In the genomic region with DNA sequence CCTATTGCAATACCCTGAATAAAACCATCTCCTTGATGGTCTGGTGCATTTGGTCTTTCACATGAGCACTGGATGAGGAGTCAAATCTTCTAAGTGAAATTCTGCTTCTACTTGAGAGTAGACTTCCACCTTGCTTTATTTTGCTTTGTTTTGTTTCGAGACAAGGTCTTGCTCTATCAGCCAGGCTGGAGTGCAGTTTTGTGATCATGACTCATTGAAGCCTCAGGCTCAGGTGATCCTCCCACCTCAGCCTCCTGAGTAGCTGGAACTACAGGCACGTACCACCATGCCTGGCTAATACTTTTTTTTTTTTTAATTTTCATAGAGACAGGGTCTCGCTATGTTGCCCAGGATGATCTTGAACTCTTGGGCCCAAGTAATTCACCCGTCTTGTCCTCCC, we compare ENCODE assay signal across 23 cellular contexts.
"Had no signal": no experiment of that assay in that cellular context is flagged by ENCODE, and none has a peak within 500 bp of the region (broad histone marks: within the 10 kb centered on the region; RNA-seq: fewer than 3 reads in every experiment).

No MANE protein-coding gene starts in this region.

- H3K27me3 ChIP-seq: pancreas, tibial artery had no signal

- ATAC-seq: activated CD8-positive, alpha-beta T cell treated with anti-CD3 and anti-CD28 coated beads, Interleukin-2, amount 10 ng/mL, durations not matched to agents 7 days and 5 days; psoas muscle; right cardiac atrium had no signal

- H3K9me3 ChIP-seq: left ventricle myocardium inferior, pancreas, psoas muscle, tibial artery had no signal

- H3K4me1 Mint-ChIP-seq: activated naive CD4-positive, alpha-beta T cell treated with anti-CD3 and anti-CD28 coated beads, Interleukin-2, amount 50 U/mL, for 24 hours; brain had no signal

- H3K27ac ChIP-seq: left ventricle myocardium inferior, psoas muscle, tibial artery, WERI-Rb-1 had no signal

- H3K4me1 ChIP-seq: left ventricle myocardium inferior, psoas muscle had no signal

- DNase-seq: activated CD4-positive, alpha-beta T cell treated with anti-CD3 and anti-CD28 coated beads, Interleukin-2, amount 10 ng/mL, durations not matched to agents 7 days and 5 days; activated CD4-positive, CD25-positive, alpha-beta regulatory T cell treated with anti-CD3 and anti-CD28 coated beads, Interleukin-2, amount 50 U/mL, for 72 hours; activated CD8-positive, alpha-beta T cell treated with anti-CD3 and anti-CD28 coated beads, Interleukin-2, amount 10 ng/mL, durations not matched to agents 7 days and 5 days; activated gamma-delta T cell; aorta; caudate nucleus; dermis blood vessel endothelial cell; effector CD8-positive, alpha-beta T cell; glutamatergic neuron; hippocampal formation; left ventricle myocardium inferior; nephron progenitor cell; psoas muscle; right cardiac atrium; stimulated activated CD4-positive, alpha-beta T cell treated with anti-CD3 and anti-CD28 coated beads, Interleukin-1b, Interleukin-23, amount 100 ng/mL, for 48 hours; substantia nigra; tibial artery; WERI-Rb-1 had no signal

- H3K36me3 Mint-ChIP-seq: activated naive CD4-positive, alpha-beta T cell treated with anti-CD3 and anti-CD28 coated beads, Interleukin-2, amount 50 U/mL, for 24 hours; brain had no signal

- H3K9me3 Mint-ChIP-seq: activated naive CD4-positive, alpha-beta T cell treated with anti-CD3 and anti-CD28 coated beads, Interleukin-2, amount 50 U/mL, for 24 hours; stimulated activated naive CD8-positive, alpha-beta T cell treated with anti-CD3 and anti-CD28 coated beads, Interleukin-15, Interleukin-2, amounts not matched to agents 100 ng/mL and 50 ng/mL, for 24 hours had no signal

- H3K27ac Mint-ChIP-seq: activated CD4-positive, alpha-beta T cell treated with anti-CD3 and anti-CD28 coated beads, Interleukin-2, amount 10 ng/mL, durations not matched to agents 7 days and 5 days; activated CD8-positive, alpha-beta T cell treated with anti-CD3 and anti-CD28 coated beads, Interleukin-2, amount 10 ng/mL, durations not matched to agents 7 days and 5 days; activated naive CD4-positive, alpha-beta T cell treated with anti-CD3 and anti-CD28 coated beads, Interleukin-2, amount 50 U/mL, for 24 hours; activated T-helper 1 cell treated with anti-CD3 and anti-CD28 coated beads, Interleukin-12 subunit alpha, Interleukin-12 subunit beta, Interleukin-2, Interleukin-4 antibody, amounts not matched to agents 30 ng/mL and 10 ng/mL and 1 ng/mL, durations not matched to agents 14 hours and 24 hours and 36 hours; nephron progenitor cell; stimulated activated naive CD8-positive, alpha-beta T cell treated with anti-CD3 and anti-CD28 coated beads, Interleukin-15, Interleukin-2, amounts not matched to agents 100 ng/mL and 50 ng/mL, for 24 hours had no signal

- H3K4me3 Mint-ChIP-seq: activated CD4-positive, alpha-beta T cell treated with anti-CD3 and anti-CD28 coated beads, Interleukin-2, amount 10 ng/mL, durations not matched to agents 7 days and 5 days; activated CD8-positive, alpha-beta T cell treated with anti-CD3 and anti-CD28 coated beads, Interleukin-2, amount 10 ng/mL, durations not matched to agents 7 days and 5 days; activated naive CD4-positive, alpha-beta T cell treated with anti-CD3 and anti-CD28 coated beads, Interleukin-2, amount 50 U/mL, for 24 hours; activated T-helper 1 cell treated with anti-CD3 and anti-CD28 coated beads, Interleukin-12 subunit alpha, Interleukin-12 subunit beta, Interleukin-2, Interleukin-4 antibody, amounts not matched to agents 30 ng/mL and 10 ng/mL and 1 ng/mL, durations not matched to agents 14 hours and 24 hours and 36 hours; brain; nephron progenitor cell; stimulated activated naive CD8-positive, alpha-beta T cell treated with anti-CD3 and anti-CD28 coated beads, Interleukin-15, Interleukin-2, amounts not matched to agents 100 ng/mL and 50 ng/mL, for 24 hours had no signal

- H3K27me3 Mint-ChIP-seq: brain had no signal

- H3K4me3 ChIP-seq: left ventricle myocardium inferior, pancreas, psoas muscle, tibial artery had no signal

- H3K36me3 ChIP-seq: left ventricle myocardium inferior, pancreas, tibial artery, WERI-Rb-1 had no signal
